In the genomic region with DNA sequence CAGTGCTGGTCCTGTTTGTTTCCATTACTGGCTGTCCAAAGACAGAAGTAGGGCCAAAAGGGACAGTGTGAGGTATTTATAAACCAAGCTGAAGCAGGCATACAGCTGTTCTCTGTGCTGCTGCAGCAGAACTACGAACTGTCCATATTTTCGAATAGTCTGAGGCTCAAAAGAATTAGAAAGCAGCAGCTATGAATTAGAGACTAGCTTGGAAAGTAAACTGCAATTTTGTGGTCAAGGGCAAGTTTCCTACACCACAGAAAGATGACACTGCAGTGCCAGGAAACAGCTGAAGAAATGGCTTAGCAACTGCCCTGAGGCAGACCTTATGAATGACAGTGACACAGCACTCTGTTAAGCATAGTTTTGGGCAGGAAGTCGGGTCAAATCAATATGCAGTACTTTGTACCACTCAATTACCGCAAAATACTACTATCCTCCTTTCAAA, we compare ENCODE assay signal across 8 cellular contexts.
DNase-seq lines count a peak whose midpoint lies in the region; ATAC-seq and TF ChIP-seq lines count a peak whose summit lies in the region.

No MANE protein-coding gene starts in this region.

- TF ChIP-seq CTCF in H9 (conservative IDR thresholded peaks at IDR 0.05), result no peak
- TF ChIP-seq CTCF in testis (IDR thresholded peaks at IDR 0.05), result no peak

- H4K5ac ChIP-seq in H9 (ENCODE audit: insufficient read length, low read depth, low read length), result no peak overlapping the region

- H4K91ac ChIP-seq in trophoblast cell (ENCODE audit: low read depth, low read length) (no peak overlapping the region), H9 (ENCODE audit: insufficient read length, low read depth, low read length) (no peak overlapping the region)

- no CpG with 5 or more reads among the region's 4 CpGs for WGBS in trophoblast cell (ENCODE audit: extremely low coverage, insufficient coverage, insufficient read length)
- no CpG with 5 or more reads among the region's 4 CpGs for WGBS in H9 (ENCODE audit: extremely low coverage, insufficient read length, low lambda C conversion rate)
- WGBS in testis, 2 donors, result 60 to 69% methylated on average over 4 of the region's 4 CpGs

- H3K4me3 Mint-ChIP-seq in T-cell (peak overlapping the region in 2 of 3 donors; percentile 4 to 18), H9 (no peak overlapping the region)

- no peak overlapping the region for H3T11ph ChIP-seq in H9 (ENCODE audit: low read length)

- H2BK20ac ChIP-seq in H9 (ENCODE audit: low read depth, low read length, poor library complexity, severe bottlenecking), result no peak overlapping the region

- H3K9ac ChIP-seq in trophoblast cell (ENCODE audit: low read length) (no peak overlapping the region), H9 (ENCODE audit: extremely low read depth, insufficient read length, low read length) (no peak overlapping the region)

- H3K36me3 ChIP-seq in trophoblast cell (ENCODE audit: control insufficient read depth in 1 of 2, insufficient read depth in 2 of 2, low read length in 2 of 2), result peaks cover 2 to 5% of the 10 kb centered on the region in 2 experiments
- no peaks in the 10 kb centered on the region for H3K36me3 ChIP-seq in testis (ENCODE audit: low read depth, missing control alignments)

- peak overlapping the region; percentile 23 for H3K4me2 ChIP-seq in trophoblast cell (ENCODE audit: low read length)
- no peak overlapping the region for H3K4me2 ChIP-seq in H9 (ENCODE audit: insufficient read depth, insufficient read length, low read length)

- H4K20me1 ChIP-seq in H9 (ENCODE audit: control insufficient read depth, insufficient read depth, insufficient read length), result no peaks in the 10 kb centered on the region

- H3K27ac ChIP-seq in trophoblast cell (ENCODE audit: low read depth, low read length) (peak overlapping the region; percentile 8), H9 (ENCODE audit: insufficient read length, low read depth, low read length) (no peak overlapping the region), testis (no peak overlapping the region)

- ATAC-seq in GM21423 (IDR thresholded peaks at IDR 0.05; ENCODE audit: unreplicated experiment), result peak; percentile 99
- ATAC-seq in T-cell (replicated peaks in 1 of 4), result peak; percentile 69 to 98 (median 85)

- H2BK12ac ChIP-seq in trophoblast cell (ENCODE audit: low read length) (no peak overlapping the region), H9 (ENCODE audit: insufficient read length, low read depth, low read length) (no peak overlapping the region)

- H3K14ac ChIP-seq in trophoblast cell (ENCODE audit: low read length) (no peak overlapping the region), H9 (ENCODE audit: insufficient read depth, low read length) (no peak overlapping the region)

- peak overlapping the region in 1 of 2 donors; percentile 57 for H3K27ac Mint-ChIP-seq in T-cell
- H3K27ac Mint-ChIP-seq in H9, result peak overlapping the region in 1 of 3 experiments; percentile 58; a peak in 1 of 7 replicates

- no peaks in the 10 kb centered on the region for H3K23me2 ChIP-seq in H9 (ENCODE audit: insufficient read length, low read depth, low read length, poor library complexity, severe bottlenecking)

- H3K18ac ChIP-seq in trophoblast cell (ENCODE audit: low read length), result no peak overlapping the region
- H3K18ac ChIP-seq in H9 (ENCODE audit: insufficient read length, low read depth, low read length), result no peak overlapping the region

- H3K79me2 ChIP-seq in trophoblast cell (ENCODE audit: control insufficient read depth, insufficient read depth, low read length, poor library complexity) (no peaks in the 10 kb centered on the region), H9 (ENCODE audit: insufficient read depth, low read length) (no peaks in the 10 kb centered on the region)

- CTCF ChIA-PET in T-cell (lab: Charles Lee), result interaction anchor here in 1 of 2 donors (1.1 kb wide), 1 partner anchor 9 kb away, joined by 3 read pairs; no protein-coding TSS in a partner anchor

- intact Hi-C loops in testis (cut with DNase I; ENCODE audit: low total_unique reads), result no loop called here

- H3K4ac ChIP-seq in trophoblast cell (ENCODE audit: low read depth, low read length), result no peak overlapping the region
- H3K4ac ChIP-seq in H9 (ENCODE audit: low read depth, low read length), result no peak overlapping the region

- H3K9me3 ChIP-seq in trophoblast cell (ENCODE audit: insufficient read depth, low read depth, low read length), result peaks cover 7% of the 10 kb centered on the region
- no peaks in the 10 kb centered on the region for H3K9me3 ChIP-seq in H9 (ENCODE audit: control insufficient read depth, low read depth, low read length)
- no peaks in the 10 kb centered on the region for H3K9me3 ChIP-seq in testis

- H2AK5ac ChIP-seq in trophoblast cell (ENCODE audit: low read length) (no peak overlapping the region), H9 (ENCODE audit: insufficient read length, low read length) (no peak overlapping the region)

- H3K4me1 ChIP-seq in trophoblast cell (ENCODE audit: control insufficient read depth in 1 of 2, insufficient read depth in 2 of 2, low read length in 2 of 2), result peaks cover 4 to 11% of the 10 kb centered on the region in 2 experiments
- H3K4me1 ChIP-seq in H9 (ENCODE audit: insufficient read depth, low read length), result peaks cover 2% of the 10 kb centered on the region; the same call in 1 of the 2 replicates
- H3K4me1 ChIP-seq in testis, result peaks cover 15% of the 10 kb centered on the region

- POLR2A ChIA-PET in T-cell (lab: Charles Lee), result interaction anchor here in 1 of 2 donors (0.5 kb wide), 2 partner anchors 11 to 1130 kb away, joined by 3 read pairs; no protein-coding TSS in a partner anchor

- peaks cover 2 to 6% (median 6%) of the 10 kb centered on the region in 3 donors for H3K9me3 Mint-ChIP-seq in T-cell
- H3K9me3 Mint-ChIP-seq in H9, result peaks cover 24 to 26% of the 10 kb centered on the region in 2 experiments

- H3K4me1 Mint-ChIP-seq in T-cell (peaks cover 52 to 58% (median 53%) of the 10 kb centered on the region in 3 donors), H9 (peaks cover 7 to 18% of the 10 kb centered on the region in 2 experiments)

- no peak overlapping the region for H2BK5ac ChIP-seq in trophoblast cell (ENCODE audit: low read depth, low read length, poor library complexity)
- no peak overlapping the region for H2BK5ac ChIP-seq in H9 (ENCODE audit: insufficient read length, low read length)

- H3K27me3 ChIP-seq in trophoblast cell (ENCODE audit: insufficient read depth, low read length) (no peaks in the 10 kb centered on the region), H9 (ENCODE audit: insufficient read depth, low read length) (no peaks in the 10 kb centered on the region), testis (no peaks in the 10 kb centered on the region)

- in situ Hi-C loops in G401 (cut with HindIII; ENCODE audit: low sequenced_read_pairs), result no loop called here

- H3K56ac ChIP-seq in H9 (ENCODE audit: insufficient read length, low read depth, low read length), result no peak overlapping the region

- H3K27me3 Mint-ChIP-seq in T-cell (no peaks in the 10 kb centered on the region), H9 (ENCODE audit: low read depth) (no peaks in the 10 kb centered on the region; the same call in 1 of the 2 replicates)

- TF ChIP-seq POLR2A in erythroblast (IDR thresholded peaks at IDR 0.05; ENCODE audit: low read length) (no peak), testis (IDR thresholded peaks at IDR 0.05) (no peak)

- H2AFZ ChIP-seq in trophoblast cell (ENCODE audit: insufficient read depth, low read length, poor library complexity), result no peak overlapping the region
- H2AFZ ChIP-seq in H9 (ENCODE audit: low read length), result no peak overlapping the region

- H3K36me3 Mint-ChIP-seq in T-cell (peaks cover 29% of the 10 kb centered on the region), H9 (ENCODE audit: insufficient read depth in 1 of 3, low read depth in 3 of 3) (peaks cover 23 to 29% (median 26%) of the 10 kb centered on the region in 3 experiments)

- H3K23ac ChIP-seq in trophoblast cell (ENCODE audit: low read length) (no peak overlapping the region), H9 (ENCODE audit: insufficient read length, low read depth, low read length) (no peak overlapping the region)

- H3K4me3 ChIP-seq in trophoblast cell (ENCODE audit: low read depth, low read length) (no peak overlapping the region), testis (no peak overlapping the region)

- DNase-seq in G401 (ENCODE audit: low spot score) (peak; percentile 43), HPDE6-E6E7 (ENCODE audit: extremely low spot score) (peak; percentile 39), T-cell (peak in 20 of 34 experiments; percentile 2 to 34 (median 8)), erythroblast (lab: John Stamatoyannopoulos, UW) (peak; percentile 22 to 34), trophoblast cell (peak; percentile 83 to 87), H9 (no peak), testis (no peak)

- no peak overlapping the region for H4K8ac ChIP-seq in trophoblast cell (ENCODE audit: low read depth, low read length)
- H4K8ac ChIP-seq in H9 (replicated peaks; ENCODE audit: insufficient read length, low read depth, low read length), result no peak overlapping the region

- H2BK120ac ChIP-seq in trophoblast cell (ENCODE audit: insufficient read depth, low read length, poor library complexity) (no peak overlapping the region), H9 (ENCODE audit: low read depth, low read length, poor library complexity, severe bottlenecking) (no peak overlapping the region)

- H3K79me1 ChIP-seq in trophoblast cell (ENCODE audit: low read length) (no peaks in the 10 kb centered on the region), H9 (ENCODE audit: insufficient read depth, low read depth, low read length, poor library complexity, severe bottlenecking) (no peaks in the 10 kb centered on the region)

- no peak overlapping the region for H2BK15ac ChIP-seq in H9 (ENCODE audit: low read depth, low read length)

- no peak overlapping the region for H4K12ac ChIP-seq in trophoblast cell (ENCODE audit: low read depth, low read length)

Comparison
In these comparisons a context has a peak if more than half of its experiments do, and no peak if none do; other contexts are left out.
1. DNase-seq: peak in G401 (single experiment), HPDE6-E6E7 (single experiment), T-cell (20 of 34), erythroblast (2 of 2) and trophoblast cell (2 of 2); none in H9 (single experiment) and testis (single experiment).
2. H3K4me3 Mint-ChIP-seq: peak in T-cell (2 of 3); none in H9 (0 of 2).